Comparison of ENCODE assay signal across 2 cellular contexts in the genomic region with DNA sequence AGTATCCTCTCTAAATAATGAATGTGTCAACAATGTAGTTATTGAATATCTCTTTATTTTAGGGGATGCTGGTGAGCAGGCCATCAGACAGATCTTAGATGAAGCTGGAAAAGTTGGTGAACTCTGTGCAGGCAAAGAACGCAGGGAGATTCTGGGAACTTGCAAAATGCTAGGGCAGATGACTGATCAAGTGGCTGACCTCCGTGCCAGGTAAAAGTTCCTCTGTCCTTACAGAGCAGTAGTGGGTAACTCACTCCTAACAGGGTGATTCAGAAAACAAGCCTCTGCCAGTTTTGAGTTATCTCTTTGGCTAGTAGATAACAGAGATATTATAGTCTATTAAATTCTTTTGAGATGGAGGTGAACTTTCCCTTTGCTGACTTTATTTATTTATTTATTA.
TF ChIP-seq lines count a peak whose summit lies in the region.

No MANE protein-coding gene starts in this region.

TF ChIP-seq in liver, 16 proteins besides CTCF, POLR2A, EP300 and RAD21:
- TF ChIP-seq, protein P1, sequence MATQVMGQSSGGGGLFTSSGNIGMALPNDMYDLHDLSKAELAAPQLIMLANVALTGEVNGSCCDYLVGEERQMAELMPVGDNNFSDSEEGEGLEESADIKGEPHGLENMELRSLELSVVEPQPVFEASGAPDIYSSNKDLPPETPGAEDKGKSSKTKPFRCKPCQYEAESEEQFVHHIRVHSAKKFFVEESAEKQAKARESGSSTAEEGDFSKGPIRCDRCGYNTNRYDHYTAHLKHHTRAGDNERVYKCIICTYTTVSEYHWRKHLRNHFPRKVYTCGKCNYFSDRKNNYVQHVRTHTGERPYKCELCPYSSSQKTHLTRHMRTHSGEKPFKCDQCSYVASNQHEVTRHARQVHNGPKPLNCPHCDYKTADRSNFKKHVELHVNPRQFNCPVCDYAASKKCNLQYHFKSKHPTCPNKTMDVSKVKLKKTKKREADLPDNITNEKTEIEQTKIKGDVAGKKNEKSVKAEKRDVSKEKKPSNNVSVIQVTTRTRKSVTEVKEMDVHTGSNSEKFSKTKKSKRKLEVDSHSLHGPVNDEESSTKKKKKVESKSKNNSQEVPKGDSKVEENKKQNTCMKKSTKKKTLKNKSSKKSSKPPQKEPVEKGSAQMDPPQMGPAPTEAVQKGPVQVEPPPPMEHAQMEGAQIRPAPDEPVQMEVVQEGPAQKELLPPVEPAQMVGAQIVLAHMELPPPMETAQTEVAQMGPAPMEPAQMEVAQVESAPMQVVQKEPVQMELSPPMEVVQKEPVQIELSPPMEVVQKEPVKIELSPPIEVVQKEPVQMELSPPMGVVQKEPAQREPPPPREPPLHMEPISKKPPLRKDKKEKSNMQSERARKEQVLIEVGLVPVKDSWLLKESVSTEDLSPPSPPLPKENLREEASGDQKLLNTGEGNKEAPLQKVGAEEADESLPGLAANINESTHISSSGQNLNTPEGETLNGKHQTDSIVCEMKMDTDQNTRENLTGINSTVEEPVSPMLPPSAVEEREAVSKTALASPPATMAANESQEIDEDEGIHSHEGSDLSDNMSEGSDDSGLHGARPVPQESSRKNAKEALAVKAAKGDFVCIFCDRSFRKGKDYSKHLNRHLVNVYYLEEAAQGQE (IDR thresholded peaks at IDR 0.05), result peak; percentile 39
- TF ChIP-seq SP1 (IDR thresholded peaks at IDR 0.05), result peak; percentile 85
- no peak for TF ChIP-seq TAF1 (conservative IDR thresholded peaks at IDR 0.05)
- TF ChIP-seq FOXA2 (IDR thresholded peaks at IDR 0.05), result no peak
- TF ChIP-seq HNF4G (IDR thresholded peaks at IDR 0.05), result peak; percentile 13
- TF ChIP-seq GABPA (IDR thresholded peaks at IDR 0.05 in 1 of 2, conservative IDR thresholded peaks at IDR 0.05 in 1 of 2), result no peak
- TF ChIP-seq, protein P2, sequence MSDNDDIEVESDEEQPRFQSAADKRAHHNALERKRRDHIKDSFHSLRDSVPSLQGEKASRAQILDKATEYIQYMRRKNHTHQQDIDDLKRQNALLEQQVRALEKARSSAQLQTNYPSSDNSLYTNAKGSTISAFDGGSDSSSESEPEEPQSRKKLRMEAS (IDR thresholded peaks at IDR 0.05), result no peak
- TF ChIP-seq YY1 (IDR thresholded peaks at IDR 0.05), result no peak
- no peak for TF ChIP-seq NR2F2 (IDR thresholded peaks at IDR 0.05)
- TF ChIP-seq, protein P3, sequence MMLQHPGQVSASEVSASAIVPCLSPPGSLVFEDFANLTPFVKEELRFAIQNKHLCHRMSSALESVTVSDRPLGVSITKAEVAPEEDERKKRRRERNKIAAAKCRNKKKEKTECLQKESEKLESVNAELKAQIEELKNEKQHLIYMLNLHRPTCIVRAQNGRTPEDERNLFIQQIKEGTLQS (IDR thresholded peaks at IDR 0.05), result no peak
- TF ChIP-seq FOXA1 (IDR thresholded peaks at IDR 0.05), result no peak
- no peak for TF ChIP-seq JUND (IDR thresholded peaks at IDR 0.05)
- TF ChIP-seq HNF4A (conservative IDR thresholded peaks at IDR 0.05), result peak; percentile 45 to 71
- TF ChIP-seq, protein P4, sequence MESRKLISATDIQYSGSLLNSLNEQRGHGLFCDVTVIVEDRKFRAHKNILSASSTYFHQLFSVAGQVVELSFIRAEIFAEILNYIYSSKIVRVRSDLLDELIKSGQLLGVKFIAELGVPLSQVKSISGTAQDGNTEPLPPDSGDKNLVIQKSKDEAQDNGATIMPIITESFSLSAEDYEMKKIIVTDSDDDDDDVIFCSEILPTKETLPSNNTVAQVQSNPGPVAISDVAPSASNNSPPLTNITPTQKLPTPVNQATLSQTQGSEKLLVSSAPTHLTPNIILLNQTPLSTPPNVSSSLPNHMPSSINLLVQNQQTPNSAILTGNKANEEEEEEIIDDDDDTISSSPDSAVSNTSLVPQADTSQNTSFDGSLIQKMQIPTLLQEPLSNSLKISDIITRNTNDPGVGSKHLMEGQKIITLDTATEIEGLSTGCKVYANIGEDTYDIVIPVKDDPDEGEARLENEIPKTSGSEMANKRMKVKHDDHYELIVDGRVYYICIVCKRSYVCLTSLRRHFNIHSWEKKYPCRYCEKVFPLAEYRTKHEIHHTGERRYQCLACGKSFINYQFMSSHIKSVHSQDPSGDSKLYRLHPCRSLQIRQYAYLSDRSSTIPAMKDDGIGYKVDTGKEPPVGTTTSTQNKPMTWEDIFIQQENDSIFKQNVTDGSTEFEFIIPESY (IDR thresholded peaks at IDR 0.05), result no peak
- peak; percentile 92 for TF ChIP-seq RXRA (IDR thresholded peaks at IDR 0.05)
- TF ChIP-seq EGR1 (IDR thresholded peaks at IDR 0.05; ENCODE audit: low read depth in 2 of 2), result no peak

TF ChIP-seq in HepG2, 621 proteins besides CTCF, POLR2A, EP300 and RAD21 (continued from another document):
- TF ChIP-seq ZNF30 (CRISPR knock-in tag; IDR thresholded peaks at IDR 0.05) (no peak), JARID2 (CRISPR knock-in tag; IDR thresholded peaks at IDR 0.05; ENCODE audit: insufficient replicate concordance) (no peak), CC2D1A (CRISPR knock-in tag; IDR thresholded peaks at IDR 0.05) (no peak), GZF1 (CRISPR knock-in tag; IDR thresholded peaks at IDR 0.05) (no peak), NFIC (IDR thresholded peaks at IDR 0.05; ENCODE audit: low read length) (no peak)
